Comparison of ENCODE assay signal across 12 cellular contexts in genomic region chr4:93749351-93749761, GRCh38.
DNase-seq lines count a peak whose midpoint lies in the region; ATAC-seq and TF ChIP-seq lines count a peak whose summit lies in the region.
"Had no signal": no experiment of that assay in that cellular context is flagged by ENCODE, and none has a peak within 500 bp of the region (broad histone marks: within the 10 kb centered on the region; RNA-seq: fewer than 3 reads in every experiment).

No MANE protein-coding gene starts in this region.

- H3K4me1 Mint-ChIP-seq in H9: peaks cover 15 to 17% of the 10 kb centered on the region in 2 experiments

- H3K36me3 ChIP-seq in GM06990 (ENCODE audit: control insufficient read depth, insufficient read depth, low read length) (no peaks in the 10 kb centered on the region), WERI-Rb-1 (no peaks in the 10 kb centered on the region), PC-3 (ENCODE audit: low read depth, low read length) (no peaks in the 10 kb centered on the region)
- H3K36me3 ChIP-seq: ovary, SJSA1 had no signal

- ATAC-seq in HG02678 (IDR thresholded peaks at IDR 0.05; ENCODE audit: unreplicated experiment) (peak; percentile 78), HG03460 (IDR thresholded peaks at IDR 0.05; ENCODE audit: unreplicated experiment) (peak; percentile 62), PC-3 (no peak)
- ATAC-seq: esophagus mucosa had no signal

- DNase-seq in GM06990 (ENCODE audit: extremely low read depth, insufficient read length): peak; percentile 42
- peak; percentile 2 for DNase-seq in GM19240 (ENCODE audit: insufficient read length, low spot score)
- no peak for DNase-seq in WERI-Rb-1
- no peak for DNase-seq in PC-3
- DNase-seq in H9: no peak
- DNase-seq in NCI-H774 (lab: John Stamatoyannopoulos, UW): no peak
- DNase-seq: NCI-H226, ovary had no signal

- H4K5ac ChIP-seq in H9 (ENCODE audit: insufficient read length, low read depth, low read length): no peak overlapping the region

- H3K9me3 Mint-ChIP-seq in H9: no peaks in the 10 kb centered on the region

- H3K27ac Mint-ChIP-seq in H9: no peak overlapping the region

- H3K4me3 ChIP-seq in GM06990 (replicated peaks; ENCODE audit: low read depth, low read length): 0 out of 2 replicates have a peak overlapping the region, but pooled peaks have one; percentile 4
- H3K4me3 ChIP-seq in WERI-Rb-1 (ENCODE audit: low read depth, low read length): no peak overlapping the region
- no peak overlapping the region for H3K4me3 ChIP-seq in PC-3 (ENCODE audit: low read length)
- H3K4me3 ChIP-seq: ovary, SJSA1 had no signal

- no peaks in the 10 kb centered on the region for H3K23me2 ChIP-seq in H9 (ENCODE audit: insufficient read length, low read depth, low read length, poor library complexity, severe bottlenecking)

- H3K14ac ChIP-seq in H9 (ENCODE audit: insufficient read depth, low read length): no peak overlapping the region

- H2AK5ac ChIP-seq in H9 (ENCODE audit: insufficient read length, low read length): no peak overlapping the region

- H3K27ac ChIP-seq in WERI-Rb-1: no peak overlapping the region
- H3K27ac ChIP-seq in PC-3 (ENCODE audit: low read length): no peak overlapping the region
- no peak overlapping the region for H3K27ac ChIP-seq in H9 (ENCODE audit: insufficient read length, low read depth, low read length)
- H3K27ac ChIP-seq: ovary, SJSA1 had no signal

- H4K20me1 ChIP-seq in PC-3 (ENCODE audit: low read length) (no peaks in the 10 kb centered on the region), H9 (ENCODE audit: control insufficient read depth, insufficient read depth, insufficient read length) (no peaks in the 10 kb centered on the region)

- no peak overlapping the region for H3K4me2 ChIP-seq in PC-3 (ENCODE audit: low read length)
- no peak overlapping the region for H3K4me2 ChIP-seq in H9 (ENCODE audit: insufficient read depth, insufficient read length, low read length)

- POLR2A ChIA-PET in PC-3 (lab: Charles Lee; ENCODE audit: unreplicated experiment): no interaction called here

- no peaks in the 10 kb centered on the region for H3K27me3 ChIP-seq in GM06990 (replicated peaks; ENCODE audit: control insufficient read depth, insufficient read depth, low read length)
- H3K27me3 ChIP-seq in WERI-Rb-1 (ENCODE audit: insufficient read depth, low read depth, severe bottlenecking): no peaks in the 10 kb centered on the region
- no peaks in the 10 kb centered on the region for H3K27me3 ChIP-seq in PC-3 (ENCODE audit: low read length)
- no peaks in the 10 kb centered on the region for H3K27me3 ChIP-seq in H9 (ENCODE audit: insufficient read depth, low read length)
- H3K27me3 ChIP-seq: ovary had no signal

- no peaks in the 10 kb centered on the region for H3K9me2 ChIP-seq in PC-3 (replicated peaks; ENCODE audit: low read length)

- H2AFZ ChIP-seq in PC-3 (ENCODE audit: low read length) (no peak overlapping the region), H9 (ENCODE audit: low read length) (no peak overlapping the region)

- CTCF ChIA-PET in PC-3 (lab: Charles Lee): no interaction called here

- no peaks in the 10 kb centered on the region for H3K4me1 ChIP-seq in PC-3 (ENCODE audit: insufficient read depth, low read length)
- H3K4me1 ChIP-seq in H9 (ENCODE audit: insufficient read depth, low read length): peaks cover 4% of the 10 kb centered on the region; the same call in 1 of the 2 replicates
- H3K4me1 ChIP-seq: SJSA1 had no signal

- no peaks in the 10 kb centered on the region for H3K79me2 ChIP-seq in PC-3 (ENCODE audit: low read length)
- H3K79me2 ChIP-seq in H9 (ENCODE audit: insufficient read depth, low read length): no peaks in the 10 kb centered on the region

- no peak overlapping the region for H2BK12ac ChIP-seq in H9 (ENCODE audit: insufficient read length, low read depth, low read length)

- no peak overlapping the region for H3K56ac ChIP-seq in H9 (ENCODE audit: insufficient read length, low read depth, low read length)

- no TSS peak for BruUV-seq in PC-3 (replicated peaks; lab: Mats Ljungman, UMichigan)

- H3K18ac ChIP-seq in H9 (ENCODE audit: insufficient read length, low read depth, low read length): no peak overlapping the region

- no peaks in the 10 kb centered on the region for H3K9me3 ChIP-seq in WERI-Rb-1 (ENCODE audit: severe bottlenecking)
- no peaks in the 10 kb centered on the region for H3K9me3 ChIP-seq in PC-3 (ENCODE audit: low read length)
- no peaks in the 10 kb centered on the region for H3K9me3 ChIP-seq in H9 (ENCODE audit: control insufficient read depth, low read depth, low read length)
- H3K9me3 ChIP-seq: ovary, SJSA1 had no signal

- intact Hi-C loops in PC-3 (cut with micrococcal nuclease): no loop called here

- no peaks in the 10 kb centered on the region for H3K79me1 ChIP-seq in H9 (ENCODE audit: insufficient read depth, low read depth, low read length, poor library complexity, severe bottlenecking)

- H2BK20ac ChIP-seq in H9 (ENCODE audit: low read depth, low read length, poor library complexity, severe bottlenecking): no peak overlapping the region

- no peak overlapping the region for H2BK15ac ChIP-seq in H9 (ENCODE audit: low read depth, low read length)

- no peak overlapping the region for H4K91ac ChIP-seq in H9 (ENCODE audit: insufficient read length, low read depth, low read length)

- no peak overlapping the region for H3T11ph ChIP-seq in H9 (ENCODE audit: low read length)

- no peak overlapping the region for H3K4me3 Mint-ChIP-seq in H9

- no CpG with 5 or more reads among the region's 3 CpGs for WGBS in H9 (ENCODE audit: extremely low coverage, insufficient read length, low lambda C conversion rate)

- no peak overlapping the region for H2BK5ac ChIP-seq in H9 (ENCODE audit: insufficient read length, low read length)

- no peak overlapping the region for H3K4ac ChIP-seq in H9 (ENCODE audit: low read depth, low read length)

- no peak overlapping the region for H3K9ac ChIP-seq in PC-3 (ENCODE audit: low read length)
- H3K9ac ChIP-seq in H9 (ENCODE audit: extremely low read depth, insufficient read length, low read length): no peak overlapping the region

- H3K23ac ChIP-seq in H9 (ENCODE audit: insufficient read length, low read depth, low read length): no peak overlapping the region

- H4K8ac ChIP-seq in H9 (replicated peaks; ENCODE audit: insufficient read length, low read depth, low read length): no peak overlapping the region

- no peak for TF ChIP-seq CTCF in GM06990 (IDR thresholded peaks at IDR 0.05; ENCODE audit: insufficient read depth, low read length, poor library complexity, severe bottlenecking)
- TF ChIP-seq CTCF in WERI-Rb-1 (IDR thresholded peaks at IDR 0.05; ENCODE audit: low read depth, low read length): no peak
- no peak for TF ChIP-seq CTCF in PC-3 (conservative IDR thresholded peaks at IDR 0.05; ENCODE audit: low read depth, low read length)
- no peak for TF ChIP-seq CTCF in H9 (conservative IDR thresholded peaks at IDR 0.05)

- no peaks in the 10 kb centered on the region for H3F3A ChIP-seq in PC-3 (ENCODE audit: low read length, unreplicated experiment)

- H3K27me3 Mint-ChIP-seq in H9 (ENCODE audit: low read depth): no peaks in the 10 kb centered on the region; the same call in 1 of the 2 replicates

- no peak overlapping the region for H2BK120ac ChIP-seq in H9 (ENCODE audit: low read depth, low read length, poor library complexity, severe bottlenecking)

- H3K36me3 Mint-ChIP-seq in H9 (ENCODE audit: insufficient read depth in 1 of 3, low read depth in 3 of 3): no peaks in the 10 kb centered on the region

Comparison
In these comparisons a context has a peak if more than half of its experiments do, and no peak if none do; other contexts are left out.
1. DNase-seq: peak in GM06990 (single experiment) and GM19240 (single experiment); none in WERI-Rb-1 (single experiment), PC-3 (single experiment), H9 (single experiment) and NCI-H774 (single experiment).